1 cellular context compared by ENCODE assay signal in the genomic region with DNA sequence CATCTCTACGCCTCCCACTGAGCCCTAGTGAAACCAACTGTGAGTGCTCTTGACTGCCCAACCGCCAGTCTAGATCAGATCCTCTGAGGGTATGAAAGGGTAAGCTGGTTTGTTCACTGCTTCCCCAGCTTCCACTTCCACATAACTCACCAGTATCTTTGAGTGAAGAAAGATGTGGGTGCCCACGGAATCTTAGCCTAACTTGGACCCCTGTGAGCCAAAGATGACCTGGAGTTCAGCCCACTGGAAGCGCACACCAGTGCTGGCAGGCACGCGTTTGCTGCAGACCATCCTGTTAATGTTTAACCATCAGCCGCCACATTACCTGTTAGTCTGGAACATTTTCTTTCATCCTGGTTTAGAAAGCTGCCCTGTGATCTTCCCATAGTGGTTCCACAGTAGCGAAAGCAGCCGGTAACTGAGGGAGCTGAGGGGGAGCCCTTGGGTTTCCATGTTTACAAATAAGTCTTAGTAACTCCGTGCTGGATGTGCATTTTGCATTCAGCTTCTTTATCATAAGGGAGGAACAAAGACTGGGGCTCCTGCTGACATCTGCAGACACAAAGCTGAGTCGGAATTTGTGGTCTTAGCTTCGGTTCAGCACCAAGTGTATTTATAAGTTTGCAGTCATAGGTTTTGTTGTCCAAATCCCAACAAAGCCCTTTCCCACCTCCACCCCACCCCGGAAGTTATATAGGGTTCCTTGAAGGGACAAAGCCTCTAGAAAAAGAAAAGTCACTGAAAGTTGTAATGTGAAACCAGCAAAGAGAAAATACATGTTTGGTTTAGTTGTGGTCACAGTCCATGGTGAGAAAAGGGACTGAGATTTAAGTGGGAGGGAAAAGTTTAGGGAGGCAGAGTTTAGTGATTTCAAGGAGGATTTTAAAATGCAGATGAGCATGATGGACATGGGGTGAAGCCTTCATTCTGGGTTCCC.
TF ChIP-seq lines count a peak whose summit lies in the region.

No MANE protein-coding gene starts in this region.

TF ChIP-seq in HepG2, 621 proteins besides CTCF, POLR2A, EP300 and RAD21 (continued from another document and continues in another):
- TF ChIP-seq, protein P1, sequence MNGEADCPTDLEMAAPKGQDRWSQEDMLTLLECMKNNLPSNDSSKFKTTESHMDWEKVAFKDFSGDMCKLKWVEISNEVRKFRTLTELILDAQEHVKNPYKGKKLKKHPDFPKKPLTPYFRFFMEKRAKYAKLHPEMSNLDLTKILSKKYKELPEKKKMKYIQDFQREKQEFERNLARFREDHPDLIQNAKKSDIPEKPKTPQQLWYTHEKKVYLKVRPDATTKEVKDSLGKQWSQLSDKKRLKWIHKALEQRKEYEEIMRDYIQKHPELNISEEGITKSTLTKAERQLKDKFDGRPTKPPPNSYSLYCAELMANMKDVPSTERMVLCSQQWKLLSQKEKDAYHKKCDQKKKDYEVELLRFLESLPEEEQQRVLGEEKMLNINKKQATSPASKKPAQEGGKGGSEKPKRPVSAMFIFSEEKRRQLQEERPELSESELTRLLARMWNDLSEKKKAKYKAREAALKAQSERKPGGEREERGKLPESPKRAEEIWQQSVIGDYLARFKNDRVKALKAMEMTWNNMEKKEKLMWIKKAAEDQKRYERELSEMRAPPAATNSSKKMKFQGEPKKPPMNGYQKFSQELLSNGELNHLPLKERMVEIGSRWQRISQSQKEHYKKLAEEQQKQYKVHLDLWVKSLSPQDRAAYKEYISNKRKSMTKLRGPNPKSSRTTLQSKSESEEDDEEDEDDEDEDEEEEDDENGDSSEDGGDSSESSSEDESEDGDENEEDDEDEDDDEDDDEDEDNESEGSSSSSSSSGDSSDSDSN (CRISPR knock-in tag; IDR thresholded peaks at IDR 0.05), result no peak
- TF ChIP-seq, protein P2, sequence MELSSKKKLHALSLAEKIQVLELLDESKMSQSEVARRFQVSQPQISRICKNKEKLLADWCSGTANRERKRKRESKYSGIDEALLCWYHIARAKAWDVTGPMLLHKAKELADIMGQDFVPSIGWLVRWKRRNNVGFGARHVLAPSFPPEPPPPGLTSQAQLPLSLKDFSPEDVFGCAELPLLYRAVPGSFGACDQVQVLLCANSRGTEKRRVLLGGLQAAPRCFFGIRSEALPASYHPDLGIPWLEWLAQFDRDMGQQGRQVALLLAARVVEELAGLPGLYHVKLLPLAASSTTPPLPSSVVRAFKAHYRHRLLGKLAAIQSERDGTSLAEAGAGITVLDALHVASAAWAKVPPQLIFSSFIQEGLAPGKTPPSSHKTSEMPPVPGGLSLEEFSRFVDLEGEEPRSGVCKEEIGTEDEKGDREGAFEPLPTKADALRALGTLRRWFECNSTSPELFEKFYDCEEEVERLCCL (CRISPR knock-in tag; IDR thresholded peaks at IDR 0.05; ENCODE audit: borderline replicate concordance), result peak; percentile 62; the same call in 1 of the 2 replicates
- TF ChIP-seq ZNF747 (CRISPR knock-in tag; IDR thresholded peaks at IDR 0.05; ENCODE audit: borderline replicate concordance) (peak; percentile 69; the same call in 1 of the 2 replicates), ZNF709 (CRISPR knock-in tag; IDR thresholded peaks at IDR 0.05) (no peak), MED8 (CRISPR knock-in tag; IDR thresholded peaks at IDR 0.05; ENCODE audit: insufficient replicate concordance) (no peak), SNAI1 (CRISPR knock-in tag; IDR thresholded peaks at IDR 0.05; ENCODE audit: borderline replicate concordance) (no peak), PHF5A (CRISPR knock-in tag; IDR thresholded peaks at IDR 0.05; ENCODE audit: low read depth, unreplicated experiment) (peak; percentile 87), ZC3H13 (CRISPR knock-in tag; IDR thresholded peaks at IDR 0.05) (0 out of 2 replicates have a peak, but pooled peaks have one; percentile 42), ATF7-NPFF (CRISPR knock-in tag; IDR thresholded peaks at IDR 0.05; ENCODE audit: low read depth) (no peak), ZNF260 (CRISPR knock-in tag; IDR thresholded peaks at IDR 0.05; ENCODE audit: borderline replicate concordance, low read depth) (no peak), ZFX (CRISPR knock-in tag; IDR thresholded peaks at IDR 0.05; ENCODE audit: low read depth) (no peak), KAT8 (CRISPR knock-in tag; IDR thresholded peaks at IDR 0.05) (peak; percentile 58; the same call in 1 of the 2 replicates), ZNF253 (CRISPR knock-in tag; IDR thresholded peaks at IDR 0.05; ENCODE audit: borderline replicate concordance) (no peak), POLR2AphosphoS2 (IDR thresholded peaks at IDR 0.05; ENCODE audit: low read depth, low read length) (no peak), ZNF557 (CRISPR knock-in tag; IDR thresholded peaks at IDR 0.05) (no peak), MLLT10 (CRISPR knock-in tag; IDR thresholded peaks at IDR 0.05) (no peak), MXD4 (CRISPR knock-in tag; IDR thresholded peaks at IDR 0.05) (no peak; the same call in 1 of the 2 replicates), ZNF839 (CRISPR knock-in tag; IDR thresholded peaks at IDR 0.05; ENCODE audit: borderline replicate concordance) (no peak), NRL (CRISPR knock-in tag; IDR thresholded peaks at IDR 0.05; ENCODE audit: borderline replicate concordance) (no peak), THAP11 (CRISPR knock-in tag; IDR thresholded peaks at IDR 0.05) (peak; percentile 35; the same call in 1 of the 2 replicates), ZNF256 (CRISPR knock-in tag; conservative IDR thresholded peaks at IDR 0.05) (no peak; the same call in 1 of the 2 replicates), PPARG (CRISPR knock-in tag; conservative IDR thresholded peaks at IDR 0.05) (peak; percentile 81; the same call in 1 of the 2 replicates), ZNF652 (CRISPR knock-in tag; IDR thresholded peaks at IDR 0.05; ENCODE audit: borderline replicate concordance, low read depth) (peak; percentile 42; the same call in 1 of the 2 replicates), NFE2L1 (CRISPR knock-in tag; IDR thresholded peaks at IDR 0.05; ENCODE audit: borderline replicate concordance) (no peak), ZFP36 (IDR thresholded peaks at IDR 0.05; ENCODE audit: borderline replicate concordance, low read depth, low read length, partially characterized antibody) (no peak), BCL6 (CRISPR knock-in tag; IDR thresholded peaks at IDR 0.05) (peak; percentile 83), TSC22D2 (CRISPR knock-in tag; IDR thresholded peaks at IDR 0.05; ENCODE audit: borderline replicate concordance) (peak; percentile 24; the same call in 1 of the 2 replicates), ZNF550 (CRISPR knock-in tag; IDR thresholded peaks at IDR 0.05; ENCODE audit: borderline replicate concordance) (no peak)
- TF ChIP-seq, protein P3, sequence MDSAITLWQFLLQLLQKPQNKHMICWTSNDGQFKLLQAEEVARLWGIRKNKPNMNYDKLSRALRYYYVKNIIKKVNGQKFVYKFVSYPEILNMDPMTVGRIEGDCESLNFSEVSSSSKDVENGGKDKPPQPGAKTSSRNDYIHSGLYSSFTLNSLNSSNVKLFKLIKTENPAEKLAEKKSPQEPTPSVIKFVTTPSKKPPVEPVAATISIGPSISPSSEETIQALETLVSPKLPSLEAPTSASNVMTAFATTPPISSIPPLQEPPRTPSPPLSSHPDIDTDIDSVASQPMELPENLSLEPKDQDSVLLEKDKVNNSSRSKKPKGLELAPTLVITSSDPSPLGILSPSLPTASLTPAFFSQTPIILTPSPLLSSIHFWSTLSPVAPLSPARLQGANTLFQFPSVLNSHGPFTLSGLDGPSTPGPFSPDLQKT (CRISPR knock-in tag; IDR thresholded peaks at IDR 0.05; ENCODE audit: borderline replicate concordance), result no peak
- TF ChIP-seq, protein P4, sequence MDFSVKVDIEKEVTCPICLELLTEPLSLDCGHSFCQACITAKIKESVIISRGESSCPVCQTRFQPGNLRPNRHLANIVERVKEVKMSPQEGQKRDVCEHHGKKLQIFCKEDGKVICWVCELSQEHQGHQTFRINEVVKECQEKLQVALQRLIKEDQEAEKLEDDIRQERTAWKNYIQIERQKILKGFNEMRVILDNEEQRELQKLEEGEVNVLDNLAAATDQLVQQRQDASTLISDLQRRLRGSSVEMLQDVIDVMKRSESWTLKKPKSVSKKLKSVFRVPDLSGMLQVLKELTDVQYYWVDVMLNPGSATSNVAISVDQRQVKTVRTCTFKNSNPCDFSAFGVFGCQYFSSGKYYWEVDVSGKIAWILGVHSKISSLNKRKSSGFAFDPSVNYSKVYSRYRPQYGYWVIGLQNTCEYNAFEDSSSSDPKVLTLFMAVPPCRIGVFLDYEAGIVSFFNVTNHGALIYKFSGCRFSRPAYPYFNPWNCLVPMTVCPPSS (IDR thresholded peaks at IDR 0.05), result no peak
- TF ChIP-seq, protein P5, sequence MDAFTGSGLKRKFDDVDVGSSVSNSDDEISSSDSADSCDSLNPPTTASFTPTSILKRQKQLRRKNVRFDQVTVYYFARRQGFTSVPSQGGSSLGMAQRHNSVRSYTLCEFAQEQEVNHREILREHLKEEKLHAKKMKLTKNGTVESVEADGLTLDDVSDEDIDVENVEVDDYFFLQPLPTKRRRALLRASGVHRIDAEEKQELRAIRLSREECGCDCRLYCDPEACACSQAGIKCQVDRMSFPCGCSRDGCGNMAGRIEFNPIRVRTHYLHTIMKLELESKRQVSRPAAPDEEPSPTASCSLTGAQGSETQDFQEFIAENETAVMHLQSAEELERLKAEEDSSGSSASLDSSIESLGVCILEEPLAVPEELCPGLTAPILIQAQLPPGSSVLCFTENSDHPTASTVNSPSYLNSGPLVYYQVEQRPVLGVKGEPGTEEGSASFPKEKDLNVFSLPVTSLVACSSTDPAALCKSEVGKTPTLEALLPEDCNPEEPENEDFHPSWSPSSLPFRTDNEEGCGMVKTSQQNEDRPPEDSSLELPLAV (CRISPR knock-in tag; conservative IDR thresholded peaks at IDR 0.05; ENCODE audit: low read depth), result no peak
- TF ChIP-seq, protein P6, sequence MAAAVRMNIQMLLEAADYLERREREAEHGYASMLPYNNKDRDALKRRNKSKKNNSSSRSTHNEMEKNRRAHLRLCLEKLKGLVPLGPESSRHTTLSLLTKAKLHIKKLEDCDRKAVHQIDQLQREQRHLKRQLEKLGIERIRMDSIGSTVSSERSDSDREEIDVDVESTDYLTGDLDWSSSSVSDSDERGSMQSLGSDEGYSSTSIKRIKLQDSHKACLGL (CRISPR knock-in tag; IDR thresholded peaks at IDR 0.05), result no peak
- TF ChIP-seq, protein P7, sequence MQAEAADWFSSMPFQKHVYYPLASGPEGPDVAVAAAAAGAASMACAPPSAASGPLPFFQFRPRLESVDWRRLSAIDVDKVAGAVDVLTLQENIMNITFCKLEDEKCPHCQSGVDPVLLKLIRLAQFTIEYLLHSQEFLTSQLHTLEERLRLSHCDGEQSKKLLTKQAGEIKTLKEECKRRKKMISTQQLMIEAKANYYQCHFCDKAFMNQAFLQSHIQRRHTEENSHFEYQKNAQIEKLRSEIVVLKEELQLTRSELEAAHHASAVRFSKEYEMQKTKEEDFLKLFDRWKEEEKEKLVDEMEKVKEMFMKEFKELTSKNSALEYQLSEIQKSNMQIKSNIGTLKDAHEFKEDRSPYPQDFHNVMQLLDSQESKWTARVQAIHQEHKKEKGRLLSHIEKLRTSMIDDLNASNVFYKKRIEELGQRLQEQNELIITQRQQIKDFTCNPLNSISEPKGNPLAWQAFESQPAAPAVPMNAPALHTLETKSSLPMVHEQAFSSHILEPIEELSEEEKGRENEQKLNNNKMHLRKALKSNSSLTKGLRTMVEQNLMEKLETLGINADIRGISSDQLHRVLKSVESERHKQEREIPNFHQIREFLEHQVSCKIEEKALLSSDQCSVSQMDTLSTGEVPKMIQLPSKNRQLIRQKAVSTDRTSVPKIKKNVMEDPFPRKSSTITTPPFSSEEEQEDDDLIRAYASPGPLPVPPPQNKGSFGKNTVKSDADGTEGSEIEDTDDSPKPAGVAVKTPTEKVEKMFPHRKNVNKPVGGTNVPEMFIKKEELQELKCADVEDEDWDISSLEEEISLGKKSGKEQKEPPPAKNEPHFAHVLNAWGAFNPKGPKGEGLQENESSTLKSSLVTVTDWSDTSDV (CRISPR knock-in tag; IDR thresholded peaks at IDR 0.05), result no peak
- TF ChIP-seq, protein P8, sequence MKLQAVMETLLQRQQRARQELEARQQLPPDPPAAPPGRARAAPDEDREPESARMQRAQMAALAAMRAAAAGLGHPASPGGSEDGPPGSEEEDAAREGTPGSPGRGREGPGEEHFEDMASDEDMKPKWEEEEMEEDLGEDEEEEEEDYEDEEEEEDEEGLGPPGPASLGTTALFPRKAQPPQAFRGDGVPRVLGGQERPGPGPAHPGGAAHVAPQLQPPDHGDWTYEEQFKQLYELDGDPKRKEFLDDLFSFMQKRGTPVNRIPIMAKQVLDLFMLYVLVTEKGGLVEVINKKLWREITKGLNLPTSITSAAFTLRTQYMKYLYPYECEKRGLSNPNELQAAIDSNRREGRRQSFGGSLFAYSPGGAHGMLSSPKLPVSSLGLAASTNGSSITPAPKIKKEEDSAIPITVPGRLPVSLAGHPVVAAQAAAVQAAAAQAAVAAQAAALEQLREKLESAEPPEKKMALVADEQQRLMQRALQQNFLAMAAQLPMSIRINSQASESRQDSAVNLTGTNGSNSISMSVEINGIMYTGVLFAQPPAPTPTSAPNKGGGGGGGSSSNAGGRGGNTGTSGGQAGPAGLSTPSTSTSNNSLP (IDR thresholded peaks at IDR 0.05; ENCODE audit: low read depth, low read length), result peak; percentile 40; the same call in 1 of the 2 replicates
- TF ChIP-seq, protein P9, sequence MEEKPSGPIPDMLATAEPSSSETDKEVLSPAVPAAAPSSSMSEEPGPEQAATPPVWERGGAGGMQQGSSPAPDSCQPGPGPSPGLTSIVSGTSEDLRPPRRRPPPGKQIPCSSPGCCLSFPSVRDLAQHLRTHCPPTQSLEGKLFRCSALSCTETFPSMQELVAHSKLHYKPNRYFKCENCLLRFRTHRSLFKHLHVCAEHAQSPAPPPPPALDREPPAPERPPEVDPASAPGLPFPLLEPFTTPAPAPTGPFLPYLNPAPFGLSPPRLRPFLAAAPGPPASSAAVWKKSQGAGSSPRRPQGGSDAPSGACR (CRISPR knock-in tag; IDR thresholded peaks at IDR 0.05), result no peak
- TF ChIP-seq, protein P10, sequence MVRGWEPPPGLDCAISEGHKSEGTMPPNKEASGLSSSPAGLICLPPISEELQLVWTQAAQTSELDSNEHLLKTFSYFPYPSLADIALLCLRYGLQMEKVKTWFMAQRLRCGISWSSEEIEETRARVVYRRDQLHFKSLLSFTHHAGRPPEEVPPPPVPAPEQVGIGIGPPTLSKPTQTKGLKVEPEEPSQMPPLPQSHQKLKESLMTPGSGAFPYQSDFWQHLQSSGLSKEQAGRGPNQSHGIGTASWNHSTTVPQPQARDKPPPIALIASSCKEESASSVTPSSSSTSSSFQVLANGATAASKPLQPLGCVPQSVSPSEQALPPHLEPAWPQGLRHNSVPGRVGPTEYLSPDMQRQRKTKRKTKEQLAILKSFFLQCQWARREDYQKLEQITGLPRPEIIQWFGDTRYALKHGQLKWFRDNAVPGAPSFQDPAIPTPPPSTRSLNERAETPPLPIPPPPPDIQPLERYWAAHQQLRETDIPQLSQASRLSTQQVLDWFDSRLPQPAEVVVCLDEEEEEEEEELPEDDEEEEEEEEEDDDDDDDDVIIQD (CRISPR knock-in tag; IDR thresholded peaks at IDR 0.05; ENCODE audit: low read depth), result peak; percentile 47; the same call in 1 of the 2 replicates
- TF ChIP-seq, protein P11, sequence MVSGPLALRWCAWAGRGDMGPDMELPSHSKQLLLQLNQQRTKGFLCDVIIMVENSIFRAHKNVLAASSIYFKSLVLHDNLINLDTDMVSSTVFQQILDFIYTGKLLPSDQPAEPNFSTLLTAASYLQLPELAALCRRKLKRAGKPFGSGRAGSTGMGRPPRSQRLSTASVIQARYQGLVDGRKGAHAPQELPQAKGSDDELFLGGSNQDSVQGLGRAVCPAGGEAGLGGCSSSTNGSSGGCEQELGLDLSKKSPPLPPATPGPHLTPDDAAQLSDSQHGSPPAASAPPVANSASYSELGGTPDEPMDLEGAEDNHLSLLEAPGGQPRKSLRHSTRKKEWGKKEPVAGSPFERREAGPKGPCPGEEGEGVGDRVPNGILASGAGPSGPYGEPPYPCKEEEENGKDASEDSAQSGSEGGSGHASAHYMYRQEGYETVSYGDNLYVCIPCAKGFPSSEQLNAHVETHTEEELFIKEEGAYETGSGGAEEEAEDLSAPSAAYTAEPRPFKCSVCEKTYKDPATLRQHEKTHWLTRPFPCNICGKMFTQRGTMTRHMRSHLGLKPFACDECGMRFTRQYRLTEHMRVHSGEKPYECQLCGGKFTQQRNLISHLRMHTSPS (CRISPR knock-in tag; IDR thresholded peaks at IDR 0.05; ENCODE audit: low read depth), result no peak
